2 cellular contexts compared by ENCODE assay signal in the genomic region with DNA sequence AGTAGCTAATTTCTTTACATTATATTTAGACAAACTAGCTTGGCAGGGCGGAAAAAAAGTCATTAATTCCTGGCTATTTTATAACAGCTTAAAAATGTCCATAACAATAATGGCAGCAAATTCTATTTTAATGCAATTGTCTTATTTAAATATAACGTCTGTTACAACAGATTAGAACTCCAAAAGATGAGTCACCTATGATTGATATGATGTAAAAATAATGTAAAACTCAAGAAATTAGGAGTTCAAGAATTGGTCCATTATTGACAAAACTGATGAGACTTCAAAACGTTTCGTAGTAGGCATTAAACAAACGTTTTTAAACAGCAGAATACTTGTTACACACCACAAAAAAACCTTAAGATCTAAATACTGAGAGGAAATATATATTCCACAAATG.
TF ChIP-seq lines count a peak whose summit lies in the region.

No MANE protein-coding gene starts in this region.

TF ChIP-seq in SK-N-SH, 30 proteins besides CTCF, POLR2A, EP300 and RAD21 (continued from another document):
- no peak for TF ChIP-seq TAF1 (IDR thresholded peaks at IDR 0.05; ENCODE audit: borderline replicate concordance, low read depth, low read length)
- TF ChIP-seq JUND (IDR thresholded peaks at IDR 0.05): no peak
- TF ChIP-seq POLR2AphosphoS5 (IDR thresholded peaks at IDR 0.05; ENCODE audit: low read depth, low read length): no peak
- TF ChIP-seq NFIC (IDR thresholded peaks at IDR 0.05; ENCODE audit: borderline replicate concordance): no peak
- TF ChIP-seq RCOR1 (IDR thresholded peaks at IDR 0.05; ENCODE audit: low read length): no peak
- TF ChIP-seq, protein P1, sequence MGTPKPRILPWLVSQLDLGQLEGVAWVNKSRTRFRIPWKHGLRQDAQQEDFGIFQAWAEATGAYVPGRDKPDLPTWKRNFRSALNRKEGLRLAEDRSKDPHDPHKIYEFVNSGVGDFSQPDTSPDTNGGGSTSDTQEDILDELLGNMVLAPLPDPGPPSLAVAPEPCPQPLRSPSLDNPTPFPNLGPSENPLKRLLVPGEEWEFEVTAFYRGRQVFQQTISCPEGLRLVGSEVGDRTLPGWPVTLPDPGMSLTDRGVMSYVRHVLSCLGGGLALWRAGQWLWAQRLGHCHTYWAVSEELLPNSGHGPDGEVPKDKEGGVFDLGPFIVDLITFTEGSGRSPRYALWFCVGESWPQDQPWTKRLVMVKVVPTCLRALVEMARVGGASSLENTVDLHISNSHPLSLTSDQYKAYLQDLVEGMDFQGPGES (IDR thresholded peaks at IDR 0.05; ENCODE audit: low read depth, low read length): no peak
- TF ChIP-seq MXI1 (IDR thresholded peaks at IDR 0.05; ENCODE audit: low read depth, low read length): no peak

TF ChIP-seq in SK-N-SH treated with all-trans-retinoic acid at 6 μM for 48 hours, 23 proteins besides CTCF, POLR2A, EP300 and RAD21 (continued from another document):
- TF ChIP-seq, protein P2, sequence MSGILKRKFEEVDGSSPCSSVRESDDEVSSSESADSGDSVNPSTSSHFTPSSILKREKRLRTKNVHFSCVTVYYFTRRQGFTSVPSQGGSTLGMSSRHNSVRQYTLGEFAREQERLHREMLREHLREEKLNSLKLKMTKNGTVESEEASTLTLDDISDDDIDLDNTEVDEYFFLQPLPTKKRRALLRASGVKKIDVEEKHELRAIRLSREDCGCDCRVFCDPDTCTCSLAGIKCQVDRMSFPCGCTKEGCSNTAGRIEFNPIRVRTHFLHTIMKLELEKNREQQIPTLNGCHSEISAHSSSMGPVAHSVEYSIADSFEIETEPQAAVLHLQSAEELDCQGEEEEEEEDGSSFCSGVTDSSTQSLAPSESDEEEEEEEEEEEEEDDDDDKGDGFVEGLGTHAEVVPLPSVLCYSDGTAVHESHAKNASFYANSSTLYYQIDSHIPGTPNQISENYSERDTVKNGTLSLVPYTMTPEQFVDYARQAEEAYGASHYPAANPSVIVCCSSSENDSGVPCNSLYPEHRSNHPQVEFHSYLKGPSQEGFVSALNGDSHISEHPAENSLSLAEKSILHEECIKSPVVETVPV (CRISPR knock-in tag; IDR thresholded peaks at IDR 0.05): no peak
